Comparison of ENCODE assay signal across 13 cellular contexts in genomic region chr17:75128694-75129505, GRCh38. TPM values are rescaled to one million over a fixed set of nuclear protein-coding genes. Genes with fewer than 3 reads are reported as not detected.
DNase-seq lines count a peak whose midpoint lies in the region; ATAC-seq, FAIRE-seq and TF ChIP-seq lines count a peak whose summit lies in the region.
"Had no signal": no experiment of that assay in that cellular context is flagged by ENCODE, and none has a peak within 500 bp of the region (broad histone marks: within the 10 kb centered on the region; RNA-seq: fewer than 3 reads in every experiment).

No MANE protein-coding gene starts in this region.

- TF ChIP-seq CTCF in A549 (IDR thresholded peaks at IDR 0.05) (no peak), IMR-90 (conservative IDR thresholded peaks at IDR 0.05; ENCODE audit: low read depth, low read length) (no peak)

- dilution Hi-C loops in IMR-90 (cut with HindIII; ENCODE audit: low sequenced_read_pairs, unreplicated experiment): no loop called here

- no peak overlapping the region for H2BK15ac ChIP-seq in IMR-90 (ENCODE audit: low read depth, low read length)

- CTCF ChIA-PET in A549 (lab: Yijun Ruan, JAX): interaction anchor here (1.1 to 62.2 kb wide), 7 partner anchors 8 to 168 kb away, joined by 3 to 3429 read pairs (median 23); partner anchors contain the start of genes ARMC7, ATP5PD, KCTD2 and NUP85
- CTCF ChIA-PET in IMR-90 (lab: Yijun Ruan, JAX): interaction anchor here (0.9 to 1.1 kb wide), 2 partner anchors 13 to 69 kb away, joined by 3 to 11 read pairs; no protein-coding TSS in a partner anchor

- no peak overlapping the region for H4K91ac ChIP-seq in IMR-90 (ENCODE audit: insufficient read depth, low read depth, low read length)

- no peak for TF ChIP-seq EP300 in A549 (IDR thresholded peaks at IDR 0.05)

- H3K23ac ChIP-seq in IMR-90 (ENCODE audit: low read depth, low read length): no peak overlapping the region

- H4K5ac ChIP-seq in IMR-90 (ENCODE audit: low read depth, low read length): no peak overlapping the region

- no peak overlapping the region for H2BK120ac ChIP-seq in IMR-90 (ENCODE audit: low read depth, low read length)

- no peak overlapping the region for H2BK5ac ChIP-seq in IMR-90 (ENCODE audit: low read depth, low read length, poor library complexity, severe bottlenecking)

- no peak overlapping the region for H4K8ac ChIP-seq in IMR-90 (ENCODE audit: low read depth in 2 of 2, low read length in 2 of 2)

- H3K9ac ChIP-seq in IMR-90 (ENCODE audit: low read depth, low read length): no peak overlapping the region

- peak overlapping the region in 1 of 2 experiments; percentile 97; a peak in 3 of 6 replicates for H3K27ac ChIP-seq in A549
- no peak overlapping the region for H3K27ac ChIP-seq in IMR-90 (ENCODE audit: insufficient read depth, low read length)
- H3K27ac ChIP-seq in epithelial cell of prostate: peak overlapping the region; percentile 62

- H3K9me3 ChIP-seq in A549 (no peaks in the 10 kb centered on the region), IMR-90 (ENCODE audit: control insufficient read depth, insufficient read depth, low read length) (no peaks in the 10 kb centered on the region)

- H3K9me1 ChIP-seq in IMR-90 (ENCODE audit: insufficient read depth, low read length): peaks cover 27% of the 10 kb centered on the region

- H3K4me3 ChIP-seq in A549: no peak overlapping the region
- no peak overlapping the region for H3K4me3 ChIP-seq in IMR-90 (ENCODE audit: insufficient read depth, low read depth, low read length)

- TF ChIP-seq POLR2A in A549 (IDR thresholded peaks at IDR 0.05; ENCODE audit: low read length) (no peak; the same call in 1 of the 2 replicates), IMR-90 (IDR thresholded peaks at IDR 0.05; ENCODE audit: low read depth, low read length) (no peak)

- H3K4me2 ChIP-seq in A549 (no peak overlapping the region), IMR-90 (ENCODE audit: low read depth, low read length) (no peak overlapping the region)

- no peak overlapping the region for H2AK5ac ChIP-seq in IMR-90 (ENCODE audit: low read depth, low read length)

- no peak overlapping the region for H3K18ac ChIP-seq in IMR-90 (ENCODE audit: low read depth, low read length)

- peak overlapping the region; percentile 44 for H2AK9ac ChIP-seq in IMR-90 (replicated peaks; ENCODE audit: low read depth, low read length, poor library complexity)

- H2AFZ ChIP-seq in IMR-90 (replicated peaks; ENCODE audit: low read length, poor library complexity): no peak overlapping the region

- no peak overlapping the region for H3K4ac ChIP-seq in IMR-90 (ENCODE audit: low read depth, low read length)

- FAIRE-seq in A549 (lab: Jason Lieb, UNC): no peak
- FAIRE-seq: endothelial cell of umbilical vein, GM18507 had no signal

- no peak overlapping the region for H2BK20ac ChIP-seq in IMR-90 (ENCODE audit: low read depth, low read length)

- BruUV-seq in IMR-90 (replicated peaks; lab: Mats Ljungman, UMichigan): no TSS peak

- DNase-seq in A549 (ENCODE audit: low read depth in 1 of 2, low spot score in 1 of 2): no peak
- no peak for DNase-seq in IMR-90
- no peak for DNase-seq in epithelial cell of prostate (ENCODE audit: low read depth, low spot score)
- no peak for DNase-seq in stimulated activated CD4-positive, alpha-beta T cell treated with anti-CD3 and anti-CD28 coated beads, Interleukin-4, amount 100 ng/mL, for 24 hours
- DNase-seq in DMS114 treated with DMSO at 0.1 percent for 48 hours (lab: John Stamatoyannopoulos, UW; ENCODE audit: unreplicated experiment): no peak
- DNase-seq: left ventricle myocardium superior; NCI-H1694 treated with DMSO at 0.1 percent for 48 hours; SHP77; stimulated activated CD4-positive, alpha-beta T cell treated with anti-CD3 and anti-CD28 coated beads, Interleukin-1b, Interleukin-23, amount 100 ng/mL, for 48 hours; stimulated activated naive CD4-positive, alpha-beta T cell had no signal

- no peak for ATAC-seq in A549
- no peak for ATAC-seq in IMR-90 (ENCODE audit: low read depth)
- no peak for ATAC-seq in GM18858 (IDR thresholded peaks at IDR 0.05; ENCODE audit: unreplicated experiment)
- ATAC-seq: left ventricle myocardium superior had no signal

- H3K79me1 ChIP-seq in IMR-90 (ENCODE audit: low read depth in 1 of 2, low read length in 2 of 2): peaks cover 11 to 69% of the 10 kb centered on the region in 2 experiments

- in situ Hi-C loops in IMR-90 (cut with MboI; ENCODE audit: low sequenced_read_pairs): no loop called here

- peaks cover 12% of the 10 kb centered on the region for H4K20me1 ChIP-seq in IMR-90 (ENCODE audit: insufficient read depth, low read length)

- TF ChIP-seq RAD21 in A549 (conservative IDR thresholded peaks at IDR 0.05 in 1 of 2, IDR thresholded peaks at IDR 0.05 in 1 of 2): no peak
- no peak for TF ChIP-seq RAD21 in IMR-90 (IDR thresholded peaks at IDR 0.05; ENCODE audit: low read length)

- peaks cover 63% of the 10 kb centered on the region for H3K4me1 ChIP-seq in A549
- H3K4me1 ChIP-seq in IMR-90 (ENCODE audit: control insufficient read depth, insufficient read depth, low read length): peaks cover 2% of the 10 kb centered on the region; the same call in 1 of the 2 replicates

- intact Hi-C loops in IMR-90 (cut with micrococcal nuclease): no loop called here

- H3K36me3 ChIP-seq in IMR-90 (ENCODE audit: control insufficient read depth, insufficient read depth, low read length): peaks cover 15% of the 10 kb centered on the region

- no peak overlapping the region for H3K56ac ChIP-seq in IMR-90 (ENCODE audit: extremely low read depth, insufficient read depth, low read length)

- no peaks in the 10 kb centered on the region for H3K27me3 ChIP-seq in IMR-90 (ENCODE audit: control insufficient read depth, insufficient read depth, low read length)

- WGBS in A549 (ENCODE audit: missing lambda C conversion rate): 92% methylated on average over 33 of the region's 33 CpGs
- 94% methylated on average over 14 of the region's 33 CpGs; no CpG with 5 or more reads in 1 of the 2 experiments for WGBS in IMR-90 (ENCODE audit: extremely low coverage in 2 of 2, insufficient read length in 1 of 2), 2 experiments

- POLR2A ChIA-PET in A549 (lab: Yijun Ruan, JAX): interaction anchor here (0.8 to 7.0 kb wide), 2 partner anchors 15 to 17 kb away, joined by 4 to 70 read pairs; no protein-coding TSS in a partner anchor
- POLR2A ChIA-PET in IMR-90 (lab: Charles Lee; ENCODE audit: unreplicated experiment): no interaction called here

- no peak overlapping the region for H3K14ac ChIP-seq in IMR-90 (replicated peaks; ENCODE audit: low read depth, low read length)

RNA-seq across cellular contexts. Expression of gene NT5C, which starts 2.6 kb away (rescaled TPM):
- polyA plus RNA-seq in A549 (2011; rRNA removed) (54.5 and 73.7 TPM in 2 replicates), A549 (2017; fragmentation: RNase III; extraction: RNeasy Plus Mini Kit Qiagen cat#74134 plus additional on column Dnase treatment) (83.8 to 92.2 TPM (median 91.4 TPM) in 3 replicates), IMR-90 (2012; rRNA removed) (44.6 and 62.1 TPM in 2 replicates)
- 174 and 199 TPM in 2 replicates for polyA plus RNA-seq in A549 (2012; cell fraction: cytosol; rRNA removed)
- 280 and 344 TPM in 2 replicates for polyA plus RNA-seq in A549 (2012; cell fraction: nucleus; rRNA removed)
- polyA minus RNA-seq in A549 (2011; rRNA and poly(A)+ RNA removed): 31.1 and 36.1 TPM in 2 replicates
- total RNA-seq in IMR-90 (2012; rRNA removed): 23.1 and 24.0 TPM in 2 replicates
- polyA plus RNA-seq in IMR-90 (2012; cell fraction: cytosol; rRNA removed): 36.7 and 49.9 TPM in 2 replicates
- polyA plus RNA-seq in IMR-90 (2012; cell fraction: nucleus; rRNA removed; ENCODE audit: low replicate concordance): 78.2 and 163 TPM in 2 replicates

RNA-seq across cellular contexts. Expression of gene ARMC7, which starts 19.1 kb away (rescaled TPM):
- polyA plus RNA-seq in A549 (2011; rRNA removed) (8.5 and 9.5 TPM in 2 replicates), A549 (2017; fragmentation: RNase III; extraction: RNeasy Plus Mini Kit Qiagen cat#74134 plus additional on column Dnase treatment) (11.3 to 13.1 TPM (median 12.6 TPM) in 3 replicates), IMR-90 (2012; rRNA removed) (6.9 and 7.3 TPM in 2 replicates)
- polyA plus RNA-seq in A549 (2012; cell fraction: cytosol; rRNA removed): 11.0 and 13.2 TPM in 2 replicates
- 16.6 and 18.3 TPM in 2 replicates for polyA plus RNA-seq in A549 (2012; cell fraction: nucleus; rRNA removed)
- polyA minus RNA-seq in A549 (2011; rRNA and poly(A)+ RNA removed): 14.3 and 15.2 TPM in 2 replicates
- 1.7 and 1.8 TPM in 2 replicates for total RNA-seq in IMR-90 (2012; rRNA removed)
- 7.1 and 7.3 TPM in 2 replicates for polyA plus RNA-seq in IMR-90 (2012; cell fraction: cytosol; rRNA removed)
- 4.8 and 7.7 TPM in 2 replicates for polyA plus RNA-seq in IMR-90 (2012; cell fraction: nucleus; rRNA removed; ENCODE audit: low replicate concordance)

RNA-seq across cellular contexts. Expression of gene JPT1, which starts 25.4 kb away (rescaled TPM):
- polyA plus RNA-seq in A549 (2011; rRNA removed): 141 and 196 TPM in 2 replicates
- polyA plus RNA-seq in A549 (2012; cell fraction: cytosol; rRNA removed): 483 and 502 TPM in 2 replicates
- 360 and 387 TPM in 2 replicates for polyA plus RNA-seq in A549 (2012; cell fraction: nucleus; rRNA removed)
- polyA plus RNA-seq in A549 (2017; fragmentation: RNase III; extraction: RNeasy Plus Mini Kit Qiagen cat#74134 plus additional on column Dnase treatment): 623 to 739 TPM (median 629 TPM) in 3 replicates
- polyA minus RNA-seq in A549 (2011; rRNA and poly(A)+ RNA removed): 49.1 and 91.6 TPM in 2 replicates
- total RNA-seq in IMR-90 (2012; rRNA removed): 118 and 127 TPM in 2 replicates
- polyA plus RNA-seq in IMR-90 (2012; rRNA removed): 236 and 272 TPM in 2 replicates
- polyA plus RNA-seq in IMR-90 (2012; cell fraction: cytosol; rRNA removed): 333 and 450 TPM in 2 replicates
- 92.9 and 111 TPM in 2 replicates for polyA plus RNA-seq in IMR-90 (2012; cell fraction: nucleus; rRNA removed; ENCODE audit: low replicate concordance)

RNA-seq across cellular contexts. Expression of gene SLC16A5, which starts 41.1 kb away (rescaled TPM):
- polyA plus RNA-seq in A549 (2011; rRNA removed) (19.0 and 20.1 TPM in 2 replicates), A549 (2017; fragmentation: RNase III; extraction: RNeasy Plus Mini Kit Qiagen cat#74134 plus additional on column Dnase treatment) (19.5 to 27.6 TPM (median 27.2 TPM) in 3 replicates), IMR-90 (2012; rRNA removed) (5.9 and 7.1 TPM in 2 replicates)
- 33.8 and 57.1 TPM in 2 replicates for polyA plus RNA-seq in A549 (2012; cell fraction: cytosol; rRNA removed)
- polyA plus RNA-seq in A549 (2012; cell fraction: nucleus; rRNA removed): 110 and 141 TPM in 2 replicates
- 22.9 and 29.3 TPM in 2 replicates for polyA minus RNA-seq in A549 (2011; rRNA and poly(A)+ RNA removed)
- 1.1 and 1.8 TPM in 2 replicates for total RNA-seq in IMR-90 (2012; rRNA removed)
- polyA plus RNA-seq in IMR-90 (2012; cell fraction: cytosol; rRNA removed): 1.9 and 9.5 TPM in 2 replicates
- polyA plus RNA-seq in IMR-90 (2012; cell fraction: nucleus; rRNA removed; ENCODE audit: low replicate concordance): 19.4 and 39.3 TPM in 2 replicates

RNA-seq across cellular contexts. Expression of gene SUMO2, which starts 53.9 kb away (rescaled TPM):
- polyA plus RNA-seq in A549 (2011; rRNA removed): 400 and 545 TPM in 2 replicates
- polyA plus RNA-seq in A549 (2012; cell fraction: cytosol; rRNA removed): 90.1 and 91.1 TPM in 2 replicates
- 21.1 and 34.7 TPM in 2 replicates for polyA plus RNA-seq in A549 (2012; cell fraction: nucleus; rRNA removed)
- polyA plus RNA-seq in A549 (2017; fragmentation: RNase III; extraction: RNeasy Plus Mini Kit Qiagen cat#74134 plus additional on column Dnase treatment): 452 to 573 TPM (median 525 TPM) in 3 replicates
- 119 and 127 TPM in 2 replicates for polyA minus RNA-seq in A549 (2011; rRNA and poly(A)+ RNA removed)
- 71.3 and 133 TPM in 2 replicates for total RNA-seq in IMR-90 (2012; rRNA removed)
- polyA plus RNA-seq in IMR-90 (2012; rRNA removed): 75.5 and 83.7 TPM in 2 replicates
- 40.3 and 59.1 TPM in 2 replicates for polyA plus RNA-seq in IMR-90 (2012; cell fraction: cytosol; rRNA removed)
- polyA plus RNA-seq in IMR-90 (2012; cell fraction: nucleus; rRNA removed; ENCODE audit: low replicate concordance): 7.6 and 30.4 TPM in 2 replicates
